Comparison of ENCODE assay signal across 17 cellular contexts in genomic region chr1:102836991-102837390, GRCh38.
DNase-seq lines count a peak whose midpoint lies in the region; ATAC-seq and TF ChIP-seq lines count a peak whose summit lies in the region.
"Had no signal": no experiment of that assay in that cellular context is flagged by ENCODE, and none has a peak within 500 bp of the region (broad histone marks: within the 10 kb centered on the region; RNA-seq: fewer than 3 reads in every experiment).

No MANE protein-coding gene starts in this region.

- no peaks in the 10 kb centered on the region for H3K79me1 ChIP-seq in neuronal stem cell (ENCODE audit: low read depth, low read length)

- CTCF ChIA-PET in PC-3 (lab: Charles Lee) = no interaction called here

- H3K27me3 ChIP-seq in PC-3 (ENCODE audit: low read length) = no peaks in the 10 kb centered on the region
- H3K27me3 ChIP-seq in smooth muscle cell (ENCODE audit: low read depth) = no peaks in the 10 kb centered on the region
- H3K27me3 ChIP-seq in neuronal stem cell (ENCODE audit: control insufficient read depth in 3 of 3, insufficient read depth in 3 of 3, low read depth in 1 of 3, low read length in 3 of 3) = no peaks in the 10 kb centered on the region

- H3K9me3 ChIP-seq in PC-3 (ENCODE audit: low read length) (no peaks in the 10 kb centered on the region), smooth muscle cell (replicated peaks; ENCODE audit: low read depth) (no peaks in the 10 kb centered on the region), neuronal stem cell (replicated peaks in 1 of 2; ENCODE audit: control insufficient read depth in 2 of 2, insufficient read depth in 1 of 2, low read depth in 1 of 2, low read length in 2 of 2) (no peaks in the 10 kb centered on the region)
- H3K9me3 ChIP-seq: A549, HAP-1 had no signal

- no peaks in the 10 kb centered on the region for H4K20me1 ChIP-seq in PC-3 (ENCODE audit: low read length)
- H4K20me1 ChIP-seq in smooth muscle cell (ENCODE audit: low read depth) = no peaks in the 10 kb centered on the region

- H3K27ac ChIP-seq in PC-3 (ENCODE audit: low read length) = peak overlapping the region; percentile 96
- H3K27ac ChIP-seq in epithelial cell of prostate = peak overlapping the region; percentile 9
- H3K27ac ChIP-seq in smooth muscle cell (ENCODE audit: low read depth) = peak overlapping the region; percentile 81
- no peak overlapping the region for H3K27ac ChIP-seq in neuronal stem cell (replicated peaks; ENCODE audit: low read length)
- H3K27ac ChIP-seq: A549, C4-2B, GM23248 had no signal

- H2BK120ac ChIP-seq in neuronal stem cell (ENCODE audit: low read depth, low read length) = no peak overlapping the region

- peaks cover 19% of the 10 kb centered on the region for H3F3A ChIP-seq in PC-3 (ENCODE audit: low read length, unreplicated experiment)
- no peaks in the 10 kb centered on the region for H3F3A ChIP-seq in smooth muscle cell (ENCODE audit: low read depth)

- no peak for TF ChIP-seq CTCF in PC-3 (conservative IDR thresholded peaks at IDR 0.05; ENCODE audit: low read depth, low read length)
- TF ChIP-seq CTCF in smooth muscle cell (IDR thresholded peaks at IDR 0.05; ENCODE audit: borderline replicate concordance, insufficient read depth, poor library complexity, severe bottlenecking) = no peak

- DNase-seq in PC-3 (peak; percentile 70), epithelial cell of prostate (ENCODE audit: low read depth, low spot score) (no peak), smooth muscle cell (lab: John Stamatoyannopoulos, UW; ENCODE audit: unreplicated experiment) (no peak), neuronal stem cell (ENCODE audit: low spot score) (no peak), RKO (ENCODE audit: low spot score) (no peak)
- DNase-seq: AML-193; CD4-positive, alpha-beta T cell; DMS 273 treated with DMSO at 0.1 percent for 48 hours; DND-41; EL; GM23248; IMR-90 had no signal

- WGBS in smooth muscle cell (ENCODE audit: low lambda C conversion rate) = 44% methylated on average over 2 of the region's 2 CpGs
- WGBS in neuronal stem cell (ENCODE audit: extremely low coverage in 2 of 2, insufficient read length in 2 of 2, insufficient replicate concordance in 1 of 2), 2 donors = no CpG with 5 or more reads among the region's 2 CpGs

- no peak overlapping the region for H2BK5ac ChIP-seq in neuronal stem cell (ENCODE audit: low read length)

- H3K18ac ChIP-seq in neuronal stem cell (ENCODE audit: low read length) = no peak overlapping the region

- H3K4me2 ChIP-seq in PC-3 (ENCODE audit: low read length) (peak overlapping the region; percentile 88), smooth muscle cell (no peak overlapping the region), neuronal stem cell (ENCODE audit: insufficient read depth, low read length, poor library complexity, severe bottlenecking) (no peak overlapping the region)
- H3K4me2 ChIP-seq: A549 had no signal

- H2AFZ ChIP-seq in PC-3 (ENCODE audit: low read length) = peak overlapping the region; percentile 28
- H2AFZ ChIP-seq in smooth muscle cell (ENCODE audit: low read depth) = no peak overlapping the region
- no peak overlapping the region for H2AFZ ChIP-seq in neuronal stem cell (ENCODE audit: low read length)
- H2AFZ ChIP-seq: GM23248 had no signal

- ATAC-seq in PC-3 (no peak), HG03280 (IDR thresholded peaks at IDR 0.05; ENCODE audit: unreplicated experiment) (no peak)
- ATAC-seq: A549, K562 had no signal

- H3K36me3 ChIP-seq in PC-3 (ENCODE audit: low read depth, low read length) = no peaks in the 10 kb centered on the region
- H3K36me3 ChIP-seq in smooth muscle cell (ENCODE audit: low read depth) = no peaks in the 10 kb centered on the region
- H3K36me3 ChIP-seq in neuronal stem cell (replicated peaks in 1 of 2; ENCODE audit: control insufficient read depth in 2 of 2, insufficient read depth in 2 of 2, low read length in 2 of 2) = no peaks in the 10 kb centered on the region
- H3K36me3 ChIP-seq: HAP-1 had no signal

- H2BK12ac ChIP-seq in neuronal stem cell (ENCODE audit: low read length) = no peak overlapping the region

- H3K14ac ChIP-seq in neuronal stem cell (ENCODE audit: low read length) = no peak overlapping the region

- intact Hi-C loops in PC-3 (cut with micrococcal nuclease) = no loop called here

- H3K9ac ChIP-seq in PC-3 (ENCODE audit: low read length) (peak overlapping the region; percentile 64), smooth muscle cell (ENCODE audit: low read depth) (no peak overlapping the region), neuronal stem cell (ENCODE audit: low read depth, low read length, poor library complexity) (no peak overlapping the region)
- H3K9ac ChIP-seq: GM23248 had no signal

- H3K79me2 ChIP-seq in PC-3 (ENCODE audit: low read length) (no peaks in the 10 kb centered on the region), smooth muscle cell (ENCODE audit: low read depth) (no peaks in the 10 kb centered on the region)

- BruUV-seq in PC-3 (replicated peaks; lab: Mats Ljungman, UMichigan) = no TSS peak

- POLR2A ChIA-PET in PC-3 (lab: Charles Lee; ENCODE audit: unreplicated experiment) = no interaction called here

- H2BK15ac ChIP-seq in neuronal stem cell (ENCODE audit: low read length) = no peak overlapping the region

- H3K9me2 ChIP-seq in PC-3 (replicated peaks; ENCODE audit: low read length) = no peaks in the 10 kb centered on the region

- no peak overlapping the region for H2AK5ac ChIP-seq in neuronal stem cell (ENCODE audit: low read depth, low read length)

- no peak overlapping the region for H4K8ac ChIP-seq in neuronal stem cell (ENCODE audit: low read depth, low read length)

- H3K4ac ChIP-seq in neuronal stem cell (ENCODE audit: low read length) = no peak overlapping the region

- H4K91ac ChIP-seq in neuronal stem cell (ENCODE audit: low read depth, low read length, poor library complexity) = no peak overlapping the region

- peaks cover 56% of the 10 kb centered on the region for H3K4me1 ChIP-seq in PC-3 (ENCODE audit: insufficient read depth, low read length)
- H3K4me1 ChIP-seq in smooth muscle cell (ENCODE audit: low read depth) = no peaks in the 10 kb centered on the region
- no peaks in the 10 kb centered on the region for H3K4me1 ChIP-seq in neuronal stem cell (ENCODE audit: control insufficient read depth in 2 of 2, insufficient read depth in 1 of 2, low read depth in 1 of 2, low read length in 2 of 2)
- H3K4me1 ChIP-seq: A549, HAP-1 had no signal

- H3K4me3 ChIP-seq in PC-3 (ENCODE audit: low read length) (peak overlapping the region; percentile 26), smooth muscle cell (no peak overlapping the region), neuronal stem cell (ENCODE audit: low read length in 2 of 2) (no peak overlapping the region)
- H3K4me3 ChIP-seq: A549, GM23248, HAP-1, K562 had no signal

- no peak overlapping the region for H3K23ac ChIP-seq in neuronal stem cell (ENCODE audit: low read depth, low read length, poor library complexity)
